14 cellular contexts compared by ENCODE assay signal in genomic region chr22:23966094-23966493, GRCh38. TPM values are rescaled to one million over a fixed set of nuclear protein-coding genes. Genes with fewer than 3 reads are reported as not detected.
DNase-seq lines count a peak whose midpoint lies in the region; ATAC-seq, FAIRE-seq and TF ChIP-seq lines count a peak whose summit lies in the region.
"Not testable (repeated sequence)": the region's sequence is repeated elsewhere in the genome, so short reads cannot be mapped to it uniquely, and the experiment has no call there.
"Had no signal": no experiment of that assay in that cellular context is flagged by ENCODE, and none has a peak within 500 bp of the region (broad histone marks: within the 10 kb centered on the region; RNA-seq: fewer than 3 reads in every experiment).

No MANE protein-coding gene starts in this region.

- not testable (repeated sequence) for H3K4me1 ChIP-seq in Panc1 (ENCODE audit: control insufficient read depth, insufficient read depth, low read length); right cardiac atrium (ENCODE audit: control insufficient read depth, insufficient read depth, low read length); psoas muscle

- TF ChIP-seq CTCF in Panc1 (IDR thresholded peaks at IDR 0.05); psoas muscle (IDR thresholded peaks at IDR 0.05): not testable (repeated sequence)

- not testable (repeated sequence) for H3K4me3 ChIP-seq in Panc1 (ENCODE audit: low read depth in 2 of 2, low read length in 2 of 2); right cardiac atrium (ENCODE audit: low read length); psoas muscle

- no CpG with 5 or more reads among the region's 18 CpGs for WGBS in right cardiac atrium
- no CpG with 5 or more reads among the region's 18 CpGs for WGBS in psoas muscle, 3 donors

- H3K27ac Mint-ChIP-seq in activated naive CD4-positive, alpha-beta T cell treated with anti-CD3 and anti-CD28 coated beads, Interleukin-2, amount 50 U/mL, for 72 hours: not testable (repeated sequence)

- peak; percentile 91 for FAIRE-seq in GM12892 (lab: Jason Lieb, UNC)

- in situ Hi-C loops in Panc1 (cut with HindIII; ENCODE audit: low pct_unique_long_range_greater_than_20kb, low sequenced_read_pairs): not testable (repeated sequence)

- not testable (repeated sequence) for H3K9me3 Mint-ChIP-seq in activated naive CD4-positive, alpha-beta T cell treated with anti-CD3 and anti-CD28 coated beads, Interleukin-2, amount 50 U/mL, for 72 hours

- not testable (repeated sequence) for BruUV-seq in Panc1 (replicated peaks; lab: Mats Ljungman, UMichigan)

- CTCF ChIA-PET in Panc1 (lab: Charles Lee): not testable (repeated sequence)

- POLR2A ChIA-PET in Panc1 (lab: Charles Lee): not testable (repeated sequence)

- intact Hi-C loops in Panc1 (cut with micrococcal nuclease; ENCODE audit: unreplicated experiment); right cardiac atrium (cut with DNase I); psoas muscle (cut with DNase I): not testable (repeated sequence)

- DNase-seq in GM12892 (ENCODE audit: insufficient read length); Panc1 (ENCODE audit: low read depth, low spot score); activated naive CD4-positive, alpha-beta T cell treated with anti-CD3 and anti-CD28 coated beads, Interleukin-2, amount 50 U/mL, for 72 hours (ENCODE audit: low spot score in 2 of 2); right cardiac atrium; psoas muscle: not testable (repeated sequence)

- not testable (repeated sequence) for H3K36me3 ChIP-seq in Panc1 (ENCODE audit: control insufficient read depth, insufficient read depth, low read length)
- H3K36me3 ChIP-seq in psoas muscle (ENCODE audit: insufficient read depth in 1 of 2, low read depth in 1 of 2): peaks cover 0 to 22% of the 10 kb centered on the region in 2 donors

- ATAC-seq in GM19395 (IDR thresholded peaks at IDR 0.05; ENCODE audit: unreplicated experiment) (peak; percentile 46), GM21825 (IDR thresholded peaks at IDR 0.05; ENCODE audit: unreplicated experiment) (peak; percentile 23), HG03135 (IDR thresholded peaks at IDR 0.05; ENCODE audit: unreplicated experiment) (peak; percentile 37), Panc1 (peak; percentile 71), right cardiac atrium (peak; percentile 10 to 27), psoas muscle (peak; percentile 43 to 56 (median 46))
- ATAC-seq in activated naive CD4-positive, alpha-beta T cell treated with anti-CD3 and anti-CD28 coated beads, Interleukin-2, amount 50 U/mL, for 72 hours: peak; percentile 35 to 41

- not testable (repeated sequence) for H3K27me3 ChIP-seq in Panc1 (ENCODE audit: control insufficient read depth, insufficient read depth, low read length); right cardiac atrium (ENCODE audit: control insufficient read depth, insufficient read depth); psoas muscle (ENCODE audit: insufficient read depth in 3 of 3, low read length in 2 of 3)

- TF ChIP-seq POLR2A in GM12892 (IDR thresholded peaks at IDR 0.05; ENCODE audit: low read depth, low read length): not testable (repeated sequence)

- not testable (repeated sequence) for H3K27ac ChIP-seq in Panc1 (ENCODE audit: low read length); right cardiac atrium (ENCODE audit: low read length); psoas muscle

- H3K9me3 ChIP-seq in Panc1 (ENCODE audit: control insufficient read depth, insufficient read depth, low read depth, low read length); right cardiac atrium (ENCODE audit: control insufficient read depth, low read length); psoas muscle: not testable (repeated sequence)

- H3K36me3 Mint-ChIP-seq in activated naive CD4-positive, alpha-beta T cell treated with anti-CD3 and anti-CD28 coated beads, Interleukin-2, amount 50 U/mL, for 72 hours: peaks cover 9 to 21% of the 10 kb centered on the region in 2 donors

RNA-seq across cellular contexts. Expression of gene DDTL, which starts 0.6 kb away (rescaled TPM):
- 5.0 TPM for polyA plus RNA-seq in GM12892 (2012; ENCODE audit: missing spikeins)
- total RNA-seq in Panc1 (2021; ENCODE audit: unreplicated experiment) (not detected), right cardiac atrium (1 to 10 TPM in 2 of 4 donors, not detected in 2; 1.5 to 2.4 TPM), psoas muscle (1 to 10 TPM in 1 of 4 donors, under 1 TPM in 3; 0.77 to 2.4 (median 0.96) TPM)
- polyA plus RNA-seq in Panc1 (2012; ENCODE audit: insufficient read length): 1.9 TPM
- 1 to 10 TPM; 1.9 to 2.8 TPM for total RNA-seq in activated naive CD4-positive, alpha-beta T cell treated with anti-CD3 and anti-CD28 coated beads, Interleukin-2, amount 50 U/mL, for 72 hours
- polyA plus RNA-seq in right cardiac atrium (2.7 TPM), psoas muscle (1 to 10 TPM in 2 of 3 donors, under 1 TPM in 1; 0.94 to 6.6 (median 1.6) TPM)
- total RNA-seq: activated naive CD8-positive, alpha-beta T cell treated with anti-CD3 and anti-CD28 coated beads for 36 hours had no signal

RNA-seq across cellular contexts. Expression of gene GSTT2B, which starts 5.1 kb away (rescaled TPM):
- polyA plus RNA-seq in GM12892 (2012; ENCODE audit: missing spikeins): 0.34 TPM
- total RNA-seq in Panc1 (2021; ENCODE audit: unreplicated experiment) (6.5 TPM), right cardiac atrium (10 to 100 TPM in 1 of 4 donors, 1 to 10 TPM in 3; 2.9 to 11.1 (median 7.1) TPM), psoas muscle (10 to 100 TPM in 3 of 4 donors, 1 to 10 TPM in 1; 5.8 to 27.5 (median 14.4) TPM)
- polyA plus RNA-seq in Panc1 (2012; ENCODE audit: insufficient read length): 16.2 TPM
- under 1 TPM in 1 of 2 donors, not detected in 1; 0.39 TPM for total RNA-seq in activated naive CD4-positive, alpha-beta T cell treated with anti-CD3 and anti-CD28 coated beads, Interleukin-2, amount 50 U/mL, for 72 hours
- polyA plus RNA-seq in right cardiac atrium (8.5 TPM), psoas muscle (10 to 100 TPM in 1 of 3 donors, 1 to 10 TPM in 2; 4.0 to 15.1 (median 5.6) TPM)
- total RNA-seq: activated naive CD8-positive, alpha-beta T cell treated with anti-CD3 and anti-CD28 coated beads for 36 hours had no signal

RNA-seq across cellular contexts. Expression of gene DDT, which starts 8.1 kb away (rescaled TPM):
- polyA plus RNA-seq in GM12892 (2012; ENCODE audit: missing spikeins): 117 TPM
- total RNA-seq in Panc1 (2021; ENCODE audit: unreplicated experiment): 137 TPM
- polyA plus RNA-seq in Panc1 (2012; ENCODE audit: insufficient read length): 172 TPM
- 100 to 1,000 TPM; 144 to 145 TPM for total RNA-seq in activated naive CD4-positive, alpha-beta T cell treated with anti-CD3 and anti-CD28 coated beads, Interleukin-2, amount 50 U/mL, for 72 hours
- 100 to 1,000 TPM; 125 to 175 (median 156) TPM for total RNA-seq in right cardiac atrium
- polyA plus RNA-seq in right cardiac atrium: 437 TPM
- total RNA-seq in psoas muscle: 10 to 100 TPM; 57.3 to 85.3 (median 82.9) TPM
- polyA plus RNA-seq in psoas muscle: 100 to 1,000 TPM; 155 to 239 (median 233) TPM

RNA-seq across cellular contexts. Expression of gene GSTT2, which starts 13.8 kb away (rescaled TPM):
- polyA plus RNA-seq in GM12892 (2012; ENCODE audit: missing spikeins): not detected
- 0.26 TPM for total RNA-seq in Panc1 (2021; ENCODE audit: unreplicated experiment)
- polyA plus RNA-seq in Panc1 (2012; ENCODE audit: insufficient read length): 3.6 TPM
- under 1 TPM in 1 of 2 donors, not detected in 1; 0.75 TPM for total RNA-seq in activated naive CD4-positive, alpha-beta T cell treated with anti-CD3 and anti-CD28 coated beads, Interleukin-2, amount 50 U/mL, for 72 hours
- total RNA-seq in right cardiac atrium: not detected
- polyA plus RNA-seq in right cardiac atrium: 0.14 TPM
- total RNA-seq in psoas muscle: under 1 TPM in 1 of 4 donors, not detected in 3; 0.34 TPM
- under 1 TPM; 0.12 to 0.89 (median 0.25) TPM for polyA plus RNA-seq in psoas muscle
- total RNA-seq: activated naive CD8-positive, alpha-beta T cell treated with anti-CD3 and anti-CD28 coated beads for 36 hours; mesenteric fat pad had no signal

RNA-seq across cellular contexts. Expression of gene GSTT4, which starts 39.2 kb away (rescaled TPM):
- not detected for polyA plus RNA-seq in GM12892 (2012; ENCODE audit: missing spikeins)
- total RNA-seq in Panc1 (2021; ENCODE audit: unreplicated experiment) (not detected), right cardiac atrium (not detected), psoas muscle (not detected)
- not detected for polyA plus RNA-seq in Panc1 (2012; ENCODE audit: insufficient read length)
- total RNA-seq in activated naive CD4-positive, alpha-beta T cell treated with anti-CD3 and anti-CD28 coated beads, Interleukin-2, amount 50 U/mL, for 72 hours: not detected
- polyA plus RNA-seq in right cardiac atrium (not detected), psoas muscle (not detected)
- total RNA-seq: activated naive CD8-positive, alpha-beta T cell treated with anti-CD3 and anti-CD28 coated beads for 36 hours; esophagus muscularis mucosa; H1; kidney epithelial cell; mesenteric fat pad had no signal
- polyA plus RNA-seq: thymus had no signal

Comparison
In these comparisons a context has a peak if more than half of its experiments do, and no peak if none do; other contexts are left out.
1. ATAC-seq: peak in every context shown above with its lines; median percentile 71 in Panc1; 46 in GM19395; 46 in psoas muscle; 38 in activated naive CD4-positive, alpha-beta T cell treated with anti-CD3 and anti-CD28 coated beads, Interleukin-2, amount 50 U/mL, for 72 hours; 37 in HG03135; 23 in GM21825; 18 in right cardiac atrium.